Comparison of ENCODE assay signal across 1 cellular context in the genomic region with DNA sequence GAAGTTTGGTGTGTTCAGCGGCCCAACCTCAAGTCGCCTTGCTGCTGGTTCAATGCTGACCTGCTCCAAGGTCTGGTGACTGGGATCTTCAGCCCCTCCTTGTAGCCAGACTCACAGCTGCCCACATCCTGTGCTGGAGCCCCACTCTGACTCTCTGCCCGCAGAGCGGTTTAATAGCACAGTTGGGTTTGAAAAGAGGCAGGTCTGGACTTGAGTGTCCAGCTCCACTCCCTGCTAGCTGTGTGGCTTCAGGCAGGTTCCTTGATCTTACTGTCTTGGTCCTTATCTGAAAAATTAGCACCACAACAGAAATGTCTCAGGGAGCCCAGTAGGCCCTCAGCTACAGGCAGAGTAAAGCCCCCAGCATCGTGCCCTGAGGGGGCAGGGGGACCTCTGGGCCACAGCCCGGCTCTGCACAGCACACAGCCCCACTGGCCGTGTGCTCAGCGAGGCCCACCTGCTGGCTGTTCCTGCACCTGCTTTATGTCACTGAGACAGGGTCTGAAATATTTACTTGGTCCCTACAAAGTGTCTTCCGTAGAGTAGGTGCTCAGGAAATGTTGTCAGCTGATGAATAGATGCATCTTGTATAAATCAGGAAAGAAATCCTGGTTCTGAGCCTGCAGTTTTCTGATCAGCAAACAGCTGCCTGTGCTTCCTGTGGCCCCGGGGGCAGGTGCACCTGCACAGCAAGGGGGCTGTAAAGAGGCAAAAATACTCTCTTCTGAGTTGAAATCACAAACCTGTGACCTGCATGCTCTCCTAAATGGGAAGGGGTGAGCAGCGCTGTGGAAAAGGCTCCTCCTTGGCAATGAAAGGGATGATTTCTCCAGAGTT.
TF ChIP-seq lines count a peak whose summit lies in the region.

No MANE protein-coding gene starts in this region.

TF ChIP-seq in GM12878, 131 proteins besides CTCF, POLR2A, EP300 and RAD21 (continued from another document):
- TF ChIP-seq, protein P1, sequence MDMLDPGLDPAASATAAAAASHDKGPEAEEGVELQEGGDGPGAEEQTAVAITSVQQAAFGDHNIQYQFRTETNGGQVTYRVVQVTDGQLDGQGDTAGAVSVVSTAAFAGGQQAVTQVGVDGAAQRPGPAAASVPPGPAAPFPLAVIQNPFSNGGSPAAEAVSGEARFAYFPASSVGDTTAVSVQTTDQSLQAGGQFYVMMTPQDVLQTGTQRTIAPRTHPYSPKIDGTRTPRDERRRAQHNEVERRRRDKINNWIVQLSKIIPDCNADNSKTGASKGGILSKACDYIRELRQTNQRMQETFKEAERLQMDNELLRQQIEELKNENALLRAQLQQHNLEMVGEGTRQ (IDR thresholded peaks at IDR 0.05; ENCODE audit: borderline replicate concordance, low read depth, low read length) = no peak
- TF ChIP-seq IRF3 (IDR thresholded peaks at IDR 0.05) = no peak
- TF ChIP-seq CHD2 (IDR thresholded peaks at IDR 0.05; ENCODE audit: borderline replicate concordance, low read depth, low read length) = no peak
- no peak for TF ChIP-seq ZNF217 (IDR thresholded peaks at IDR 0.05)
TF ChIP-seq in GM12878: peak in this region for 0.
